In genomic region chr1:228275435-228276342, GRCh38 we compare ENCODE assay signal across 8 cellular contexts.
DNase-seq lines count a peak whose midpoint lies in the region; ATAC-seq and TF ChIP-seq lines count a peak whose summit lies in the region.

No MANE protein-coding gene starts in this region.

- no peaks in the 10 kb centered on the region for H3K27me3 ChIP-seq in ascending aorta
- H3K27me3 ChIP-seq in right cardiac atrium (ENCODE audit: control insufficient read depth, insufficient read depth), result no peaks in the 10 kb centered on the region
- no peaks in the 10 kb centered on the region for H3K27me3 ChIP-seq in tibial nerve

- H3K4me3 ChIP-seq in ascending aorta (peak overlapping the region; percentile 68 to 88), right cardiac atrium (ENCODE audit: low read length) (peak overlapping the region; percentile 37), tibial nerve (peak overlapping the region; percentile 48 to 67 (median 60))

- peak; percentile 91 to 92 for ATAC-seq in right cardiac atrium

- TF ChIP-seq POLR2A in tibial nerve (IDR thresholded peaks at IDR 0.05), result peak in 1 of 2 donors; percentile 45

- no peak for TF ChIP-seq CTCF in ascending aorta (IDR thresholded peaks at IDR 0.05)
- TF ChIP-seq CTCF in tibial nerve (IDR thresholded peaks at IDR 0.05), result no peak

- TF ChIP-seq EP300 in tibial nerve (IDR thresholded peaks at IDR 0.05), result peak in 1 of 2 donors; percentile 62

- peak overlapping the region; percentile 47 to 76 for H3K27ac ChIP-seq in ascending aorta
- H3K27ac ChIP-seq in right cardiac atrium (ENCODE audit: low read length), result peak overlapping the region; percentile 9
- H3K27ac ChIP-seq in tibial nerve, result peak overlapping the region; percentile 46 to 78 (median 71)

- H3K9me3 ChIP-seq in ascending aorta (no peaks in the 10 kb centered on the region), right cardiac atrium (ENCODE audit: control insufficient read depth, low read length) (no peaks in the 10 kb centered on the region), tibial nerve (no peaks in the 10 kb centered on the region)

- H3K36me3 ChIP-seq in ascending aorta, result peaks cover 0 to 4% of the 10 kb centered on the region in 2 donors
- peaks cover 0 to 52% (median 0%) of the 10 kb centered on the region in 3 donors for H3K36me3 ChIP-seq in tibial nerve

- intact Hi-C loops in ascending aorta (cut with DNase I) (loop anchor here (2.0 to 5.0 kb wide), 2 partner anchors 63 to 131 kb away; partner anchors contain the start of gene TRIM11), right cardiac atrium (cut with DNase I) (no loop called here), posterior vena cava (cut with DNase I) (no loop called here)

- peak; percentile 27 for DNase-seq in NK-92 (lab: John Stamatoyannopoulos, UW; ENCODE audit: unreplicated experiment)
- DNase-seq in NK-92 treated with Interleukin-12 subunit alpha and Interleukin-12 subunit beta, amount 100 ng/mL, for 24 hours (lab: John Stamatoyannopoulos, UW), result no peak
- DNase-seq in HuH-7.5 (ENCODE audit: low spot score), result peak; percentile 51
- peak; percentile 66 to 94 (median 78) for DNase-seq in T-helper 2 cell
- peak; percentile 73 to 93 for DNase-seq in ascending aorta (ENCODE audit: low spot score in 2 of 2)
- DNase-seq in right cardiac atrium, result peak; percentile 89 to 96 (median 95)
- DNase-seq in posterior vena cava (ENCODE audit: low spot score), result peak; percentile 94
- peak; percentile 84 to 93 for DNase-seq in tibial nerve (ENCODE audit: low spot score in 2 of 2)

- WGBS in right cardiac atrium, result 13% methylated on average over 73 of the region's 73 CpGs
- WGBS in tibial nerve, 2 donors, result 2 to 5% methylated on average over 48 to 73 of the region's 73 CpGs

- H3K4me1 ChIP-seq in ascending aorta (peaks cover 0 to 10% of the 10 kb centered on the region in 2 donors), right cardiac atrium (ENCODE audit: control insufficient read depth, insufficient read depth, low read length) (no peaks in the 10 kb centered on the region), tibial nerve (peaks cover 0 to 20% (median 2%) of the 10 kb centered on the region in 4 donors)

Comparison
In these comparisons a context has a peak if more than half of its experiments do, and no peak if none do; other contexts are left out.
1. H3K27ac ChIP-seq: peak in every context shown above with its lines; median percentile 71 in tibial nerve; 62 in ascending aorta; 9 in right cardiac atrium.